In the genomic region with DNA sequence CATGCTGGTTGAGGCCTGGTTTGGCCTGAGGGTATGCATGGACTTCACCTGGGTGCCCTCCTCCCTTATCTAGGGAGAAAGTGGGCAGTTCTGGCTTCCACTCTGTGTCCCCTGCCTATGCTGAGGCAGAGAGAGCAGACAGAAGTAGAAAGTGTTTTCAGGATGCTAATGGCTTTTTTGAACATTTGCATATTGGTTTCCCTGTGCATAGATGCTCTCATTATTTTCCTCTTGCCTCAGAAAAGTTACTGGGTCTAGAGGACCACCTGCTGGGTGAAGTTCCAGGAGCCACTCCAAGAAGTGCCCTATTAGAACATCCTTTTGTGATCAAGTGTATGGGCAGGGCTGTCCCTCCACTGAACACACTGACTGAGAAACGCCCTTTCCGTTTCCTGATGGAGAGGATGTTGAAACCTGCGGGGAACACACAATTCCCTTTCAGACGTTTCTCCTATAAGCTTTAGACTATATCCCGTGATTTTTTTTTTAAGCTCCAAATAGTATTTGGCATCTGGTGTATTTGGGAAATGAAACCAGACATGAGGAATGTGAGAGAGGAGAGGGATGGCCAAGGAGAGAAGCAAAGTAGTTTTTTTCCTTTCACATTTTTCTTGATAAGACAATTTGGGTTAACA, we compare ENCODE assay signal across 8 cellular contexts.
DNase-seq lines count a peak whose midpoint lies in the region; ATAC-seq, FAIRE-seq and TF ChIP-seq lines count a peak whose summit lies in the region.

No MANE protein-coding gene starts in this region.

- CTCF ChIA-PET in GM12878 (lab: Yijun Ruan, JAX) = interaction anchor here (0.9 to 2.3 kb wide), 9 partner anchors 11 to 167 kb away, joined by 3 to 8 read pairs (median 3); no protein-coding TSS in a partner anchor

- in situ Hi-C loops in GM12878 (cut with MboI) = no loop called here

- H3K36me3 ChIP-seq in BE2C (no peaks in the 10 kb centered on the region), GM12878 (ENCODE audit: control insufficient read depth in 2 of 2, insufficient read depth in 2 of 2, low read length in 1 of 2) (peaks cover 0 to 4% of the 10 kb centered on the region in 2 experiments; a peak in 1 of 4 replicates), mucosa of rectum (ENCODE audit: control insufficient read depth in 2 of 2, insufficient read depth in 2 of 2, low read length in 2 of 2) (no peaks in the 10 kb centered on the region)

- no peak for TF ChIP-seq CTCF in BE2C (IDR thresholded peaks at IDR 0.05; ENCODE audit: low read depth, low read length)
- TF ChIP-seq CTCF in GM12878 (IDR thresholded peaks at IDR 0.05 in 2 of 3, conservative IDR thresholded peaks at IDR 0.05 in 1 of 3; ENCODE audit: control insufficient read depth in 2 of 3, extremely low read depth in 1 of 3, insufficient read depth in 1 of 3, low read depth in 3 of 3, low read length in 3 of 3) = no peak

- no peak overlapping the region for H3K4me3 ChIP-seq in BE2C (ENCODE audit: low read depth, low read length)
- H3K4me3 ChIP-seq in GM12878 = no peak overlapping the region
- no peak overlapping the region for H3K4me3 ChIP-seq in mucosa of rectum (ENCODE audit: low read length in 2 of 2)

- peak; percentile 70 for FAIRE-seq in GM12878 (lab: Jason Lieb, UNC)
- no peak for FAIRE-seq in urothelium cell line (lab: Jason Lieb, UNC)

- BruUV-seq in GM12878 (replicated peaks; lab: Mats Ljungman, UMichigan) = no TSS peak

- WGBS in GM12878 (ENCODE audit: insufficient coverage, insufficient replicate concordance, low lambda C conversion rate, missing lambda C conversion rate) = 63% methylated on average over 5 of the region's 5 CpGs

- no peaks in the 10 kb centered on the region for H3K9me3 ChIP-seq in BE2C
- no peaks in the 10 kb centered on the region for H3K9me3 ChIP-seq in GM12878 (replicated peaks; ENCODE audit: control insufficient read depth, insufficient read depth, low read length)
- H3K9me3 ChIP-seq in mucosa of rectum (ENCODE audit: control insufficient read depth in 2 of 2, low read length in 2 of 2) = no peaks in the 10 kb centered on the region

- H3K79me2 ChIP-seq in GM12878 (ENCODE audit: control insufficient read depth, insufficient read depth, low read length) = peaks cover 2% of the 10 kb centered on the region

- SMC1A ChIA-PET in GM12878 (lab: Charles Lee; ENCODE audit: uncharacterized antibody, unreplicated experiment) = interaction anchor here (0.6 to 2.0 kb wide), 10 partner anchors 10 to 188 kb away, joined by 3 to 13 read pairs (median 4); no protein-coding TSS in a partner anchor

- no peak overlapping the region for H2AFZ ChIP-seq in GM12878 (ENCODE audit: control insufficient read depth, low read depth, low read length)

- TF ChIP-seq POLR2A in GM12878 (IDR thresholded peaks at IDR 0.05; ENCODE audit: low read depth, low read length) = no peak

- no peak for TF ChIP-seq RAD21 in GM12878 (IDR thresholded peaks at IDR 0.05; ENCODE audit: insufficient read depth, low read depth, low read length)

- H3K4me1 ChIP-seq in BE2C (0 out of 2 replicates have a peak, but pooled peaks cover 5% of the 10 kb centered on the region), GM12878 (ENCODE audit: control insufficient read depth, insufficient read depth, low read length) (peaks cover 15% of the 10 kb centered on the region), mucosa of rectum (ENCODE audit: control insufficient read depth in 2 of 2, insufficient read depth in 2 of 2, low read length in 2 of 2) (peaks cover 9 to 15% of the 10 kb centered on the region in 2 donors)

- intact Hi-C loops in GM12878 (cut with micrococcal nuclease; ENCODE audit: unreplicated experiment) = loop anchor here (2.0 kb wide), 1 partner anchor 128 kb away; no protein-coding TSS in a partner anchor

- ATAC-seq in HG02885 (IDR thresholded peaks at IDR 0.05; ENCODE audit: poor library complexity, unreplicated experiment) (peak; percentile 73), GM12878 (peak; percentile 76)

- RAD21 ChIA-PET in GM12878 (lab: Charles Lee; ENCODE audit: unreplicated experiment) = interaction anchor here (1.1 to 1.6 kb wide), 3 partner anchors 9 to 130 kb away, joined by 3 to 5 read pairs (median 4); no protein-coding TSS in a partner anchor

- no peak for TF ChIP-seq EP300 in GM12878 (IDR thresholded peaks at IDR 0.05; ENCODE audit: borderline replicate concordance in 1 of 2, control insufficient read depth in 1 of 2, low read depth in 2 of 2, low read length in 2 of 2)

- DNase-seq in BE2C (peak; percentile 17), GM12878 (ENCODE audit: low read depth, low spot score) (no peak), urothelium cell line (ENCODE audit: low spot score) (no peak), SHP77 treated with DMSO at 0.1 percent for 48 hours (lab: John Stamatoyannopoulos, UW) (no peak), NK-92 (lab: John Stamatoyannopoulos, UW; ENCODE audit: unreplicated experiment) (no peak), DMS 273 treated with DMSO at 0.1 percent for 48 hours (lab: John Stamatoyannopoulos, UW) (no peak)

- no peaks in the 10 kb centered on the region for H3K27me3 ChIP-seq in BE2C
- H3K27me3 ChIP-seq in GM12878 (replicated peaks in 1 of 2; ENCODE audit: control insufficient read depth in 2 of 2, insufficient read depth in 2 of 2, low read length in 1 of 2) = no peaks in the 10 kb centered on the region
- H3K27me3 ChIP-seq in mucosa of rectum (ENCODE audit: control insufficient read depth in 2 of 2, insufficient read depth in 2 of 2, low read length in 2 of 2) = no peaks in the 10 kb centered on the region

- peak overlapping the region; percentile 19; the same call in 1 of the 2 replicates for H3K4me2 ChIP-seq in GM12878 (ENCODE audit: control insufficient read depth, insufficient read depth)

- POLR2A ChIA-PET in GM12878 (lab: Charles Lee) = interaction anchor here (1.6 kb wide), 1 partner anchor 11 kb away, joined by 5 read pairs; no protein-coding TSS in a partner anchor

- H4K20me1 ChIP-seq in GM12878 (ENCODE audit: control insufficient read depth, insufficient read depth) = no peaks in the 10 kb centered on the region; the same call in 1 of the 2 replicates

- H3K9ac ChIP-seq in GM12878 (ENCODE audit: control insufficient read depth, insufficient read depth, low read length) (no peak overlapping the region), mucosa of rectum (ENCODE audit: low read depth in 1 of 2, low read length in 2 of 2) (no peak overlapping the region)

- no peak overlapping the region for H3K27ac ChIP-seq in GM12878 (ENCODE audit: control insufficient read depth, insufficient read depth)
- peak overlapping the region; percentile 66 to 72 for H3K27ac ChIP-seq in mucosa of rectum (ENCODE audit: low read depth in 2 of 2, low read length in 2 of 2)

TF ChIP-seq in GM12878, 131 proteins besides CTCF, POLR2A, EP300 and RAD21:
- TF ChIP-seq NBN (IDR thresholded peaks at IDR 0.05) (0 out of 2 replicates have a peak, but pooled peaks have one; percentile 20), ATF7 (IDR thresholded peaks at IDR 0.05; ENCODE audit: low read depth) (peak; percentile 42; the same call in 1 of the 2 replicates), SUPT20H (IDR thresholded peaks at IDR 0.05; ENCODE audit: borderline replicate concordance, control insufficient read depth, low read depth, low read length) (no peak), IKZF1 (conservative IDR thresholded peaks at IDR 0.05) (0 out of 2 replicates have a peak, but pooled peaks have one; percentile 30), ZNF592 (IDR thresholded peaks at IDR 0.05) (no peak), SMC3 (IDR thresholded peaks at IDR 0.05; ENCODE audit: borderline replicate concordance, low read length) (peak; percentile 38; the same call in 1 of the 2 replicates), IRF3 (IDR thresholded peaks at IDR 0.05) (no peak), POU2F2 (IDR thresholded peaks at IDR 0.05; ENCODE audit: borderline replicate concordance, low read depth, low read length) (peak; percentile 94; the same call in 2 of the 3 replicates)
